In the genomic region with DNA sequence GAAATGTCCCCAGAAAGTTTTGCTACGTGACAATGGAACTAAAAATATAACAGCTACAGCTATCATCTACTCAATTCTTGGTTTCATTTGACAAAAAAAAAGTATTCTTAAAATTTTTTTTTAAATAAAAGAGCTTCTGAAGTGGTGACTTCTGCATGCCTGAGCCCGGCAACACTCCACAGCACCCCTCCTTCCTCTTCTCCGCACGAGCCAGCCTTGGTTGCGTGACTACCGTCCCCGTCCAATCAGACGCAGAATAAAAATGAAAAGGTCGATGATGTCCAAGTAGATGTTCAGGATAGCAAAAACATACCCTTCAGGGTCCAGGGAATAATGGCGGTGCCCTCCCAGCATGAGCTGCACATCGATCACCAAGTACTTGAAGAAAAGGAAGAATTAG, we compare ENCODE assay signal across 1 cellular context.
TF ChIP-seq lines count a peak whose summit lies in the region.

No MANE protein-coding gene starts in this region.

TF ChIP-seq in A549, 52 proteins besides CTCF, POLR2A, EP300 and RAD21:
- TF ChIP-seq, protein P1, sequence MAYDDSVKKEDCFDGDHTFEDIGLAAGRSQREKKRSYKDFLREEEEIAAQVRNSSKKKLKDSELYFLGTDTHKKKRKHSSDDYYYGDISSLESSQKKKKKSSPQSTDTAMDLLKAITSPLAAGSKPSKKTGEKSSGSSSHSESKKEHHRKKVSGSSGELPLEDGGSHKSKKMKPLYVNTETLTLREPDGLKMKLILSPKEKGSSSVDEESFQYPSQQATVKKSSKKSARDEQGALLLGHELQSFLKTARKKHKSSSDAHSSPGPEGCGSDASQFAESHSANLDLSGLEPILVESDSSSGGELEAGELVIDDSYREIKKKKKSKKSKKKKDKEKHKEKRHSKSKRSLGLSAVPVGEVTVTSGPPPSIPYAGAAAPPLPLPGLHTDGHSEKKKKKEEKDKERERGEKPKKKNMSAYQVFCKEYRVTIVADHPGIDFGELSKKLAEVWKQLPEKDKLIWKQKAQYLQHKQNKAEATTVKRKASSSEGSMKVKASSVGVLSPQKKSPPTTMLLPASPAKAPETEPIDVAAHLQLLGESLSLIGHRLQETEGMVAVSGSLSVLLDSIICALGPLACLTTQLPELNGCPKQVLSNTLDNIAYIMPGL (CRISPR knock-in tag; IDR thresholded peaks at IDR 0.05; ENCODE audit: borderline replicate concordance), result no peak
- TF ChIP-seq GATA3 (IDR thresholded peaks at IDR 0.05; ENCODE audit: borderline replicate concordance) (no peak), TFCP2L1 (CRISPR knock-in tag; IDR thresholded peaks at IDR 0.05) (no peak), ZSCAN20 (CRISPR knock-in tag; IDR thresholded peaks at IDR 0.05) (no peak), RFX5 (IDR thresholded peaks at IDR 0.05) (no peak), ZC3H11A (IDR thresholded peaks at IDR 0.05) (no peak), RARB (CRISPR knock-in tag; IDR thresholded peaks at IDR 0.05) (no peak), CBX2 (IDR thresholded peaks at IDR 0.05; ENCODE audit: borderline replicate concordance, low read depth) (no peak)
- TF ChIP-seq, protein P2, sequence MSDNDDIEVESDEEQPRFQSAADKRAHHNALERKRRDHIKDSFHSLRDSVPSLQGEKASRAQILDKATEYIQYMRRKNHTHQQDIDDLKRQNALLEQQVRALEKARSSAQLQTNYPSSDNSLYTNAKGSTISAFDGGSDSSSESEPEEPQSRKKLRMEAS (IDR thresholded peaks at IDR 0.05), result no peak
